Comparison of ENCODE assay signal across 8 cellular contexts in the genomic region with DNA sequence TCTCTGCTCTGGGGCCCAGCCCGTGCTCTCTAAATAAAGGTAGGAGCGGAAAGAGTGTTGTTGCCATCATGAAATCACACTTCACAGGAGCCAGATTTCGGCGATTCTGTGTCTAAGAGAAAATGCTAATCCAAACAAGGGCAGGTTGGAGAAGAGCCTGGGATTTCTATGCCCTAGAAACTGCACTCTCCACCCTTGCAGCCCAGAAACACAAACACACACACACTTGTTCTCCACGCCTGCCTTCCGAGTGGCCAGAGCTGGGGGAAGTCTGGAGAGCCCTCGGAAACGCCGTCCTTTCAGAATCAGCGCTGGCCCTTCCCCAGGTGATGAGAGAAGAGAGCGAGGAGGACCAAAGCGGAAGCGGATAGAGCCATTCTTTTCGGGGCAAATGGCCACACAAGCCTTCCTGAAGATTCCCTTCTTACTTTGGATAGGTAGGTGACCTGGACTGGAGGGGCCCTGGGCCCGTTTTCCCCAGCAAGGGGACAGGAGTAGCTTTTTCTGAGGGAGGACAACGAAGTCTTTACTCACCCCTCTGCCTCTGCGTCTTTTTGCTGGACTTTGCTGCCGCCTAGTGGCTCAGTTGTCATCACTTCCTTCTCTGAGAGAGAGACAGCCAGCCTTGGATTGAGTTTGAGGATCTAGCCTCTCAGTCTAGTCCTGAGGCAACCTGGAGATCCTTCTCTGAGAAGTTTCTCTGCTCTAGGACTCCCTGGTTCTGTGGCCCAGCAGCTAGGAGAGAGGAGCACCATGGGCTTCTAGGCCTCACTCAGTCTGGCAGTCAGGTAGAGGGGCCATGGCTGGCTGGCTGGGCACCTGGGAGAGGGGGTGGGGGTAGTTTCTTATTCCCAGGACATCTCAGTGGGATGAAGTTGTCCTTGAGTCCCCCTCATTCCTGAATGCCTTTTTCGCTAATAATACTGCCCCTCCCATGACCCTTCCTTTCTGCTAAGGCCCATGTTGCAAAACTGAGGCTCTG. TPM values are rescaled to one million over a fixed set of nuclear protein-coding genes. Genes with fewer than 3 reads are reported as not detected.
DNase-seq lines count a peak whose midpoint lies in the region; ATAC-seq and TF ChIP-seq lines count a peak whose summit lies in the region.

No MANE protein-coding gene starts in this region.

- TF ChIP-seq EP300 in stomach (IDR thresholded peaks at IDR 0.05): no peak

- H2BK12ac ChIP-seq in neuronal stem cell (ENCODE audit: low read length): peak overlapping the region; percentile 7

- peak overlapping the region; percentile 79 for H2AFZ ChIP-seq in neuronal stem cell (ENCODE audit: low read length)

- no peaks in the 10 kb centered on the region for H3K79me1 ChIP-seq in neuronal stem cell (ENCODE audit: low read depth, low read length)

- peak; percentile 97 for TF ChIP-seq CTCF in LNCaP clone FGC (IDR thresholded peaks at IDR 0.05; ENCODE audit: control insufficient read depth, extremely low read depth, insufficient read depth)
- TF ChIP-seq CTCF in stomach (IDR thresholded peaks at IDR 0.05): peak in 5 of 7 experiments; percentile 56 to 94 (median 81)

- H3K27ac ChIP-seq in neuronal stem cell (replicated peaks; ENCODE audit: low read length) (no peak overlapping the region), stomach (peak overlapping the region; percentile 48 to 89 (median 83))

- H3K9ac ChIP-seq in neuronal stem cell (ENCODE audit: low read depth, low read length, poor library complexity): no peak overlapping the region

- no peak overlapping the region for H3K14ac ChIP-seq in neuronal stem cell (ENCODE audit: low read length)

- H3K4me3 ChIP-seq in LNCaP clone FGC (ENCODE audit: low read depth, low read length): peak overlapping the region; percentile 53
- no peak overlapping the region for H3K4me3 ChIP-seq in neuronal stem cell (ENCODE audit: low read length in 2 of 2)
- H3K4me3 ChIP-seq in stomach: peak overlapping the region; percentile 45 to 52 (median 48)

- no peak overlapping the region for H3K4ac ChIP-seq in neuronal stem cell (ENCODE audit: low read length)

- intact Hi-C loops in stomach (cut with DNase I; ENCODE audit: low total_unique reads): no loop called here

- ATAC-seq in GM19438 (IDR thresholded peaks at IDR 0.05; ENCODE audit: low read depth, unreplicated experiment): peak; percentile 72

- no peak overlapping the region for H3K23ac ChIP-seq in neuronal stem cell (ENCODE audit: low read depth, low read length, poor library complexity)

- no peaks in the 10 kb centered on the region for H3K27me3 ChIP-seq in neuronal stem cell (ENCODE audit: control insufficient read depth in 3 of 3, insufficient read depth in 3 of 3, low read depth in 1 of 3, low read length in 3 of 3)
- no peaks in the 10 kb centered on the region for H3K27me3 ChIP-seq in stomach

- no peak overlapping the region for H2AK5ac ChIP-seq in neuronal stem cell (ENCODE audit: low read depth, low read length)

- H3K4me2 ChIP-seq in neuronal stem cell (ENCODE audit: insufficient read depth, low read length, poor library complexity, severe bottlenecking): no peak overlapping the region

- H3K36me3 ChIP-seq in neuronal stem cell (replicated peaks in 1 of 2; ENCODE audit: control insufficient read depth in 2 of 2, insufficient read depth in 2 of 2, low read length in 2 of 2): no peaks in the 10 kb centered on the region
- no peaks in the 10 kb centered on the region for H3K36me3 ChIP-seq in stomach

- no peak overlapping the region for H4K8ac ChIP-seq in neuronal stem cell (ENCODE audit: low read depth, low read length)

- no peak overlapping the region for H2BK15ac ChIP-seq in neuronal stem cell (ENCODE audit: low read length)

- no peaks in the 10 kb centered on the region for H3K9me3 ChIP-seq in neuronal stem cell (replicated peaks in 1 of 2; ENCODE audit: control insufficient read depth in 2 of 2, insufficient read depth in 1 of 2, low read depth in 1 of 2, low read length in 2 of 2)
- no peaks in the 10 kb centered on the region for H3K9me3 ChIP-seq in stomach

- no peak overlapping the region for H4K91ac ChIP-seq in neuronal stem cell (ENCODE audit: low read depth, low read length, poor library complexity)

- H3K4me1 ChIP-seq in neuronal stem cell (ENCODE audit: control insufficient read depth in 2 of 2, insufficient read depth in 1 of 2, low read depth in 1 of 2, low read length in 2 of 2) (peaks cover 1 to 4% of the 10 kb centered on the region in 2 donors), stomach (peaks cover 19 to 43% (median 34%) of the 10 kb centered on the region in 4 donors)

- H3K18ac ChIP-seq in neuronal stem cell (ENCODE audit: low read length): peak overlapping the region; percentile 21

- WGBS in neuronal stem cell (ENCODE audit: extremely low coverage in 2 of 2, insufficient read length in 2 of 2, insufficient replicate concordance in 1 of 2), 2 donors: no CpG with 5 or more reads among the region's 19 CpGs
- WGBS in stomach, 5 donors: 2 to 13% (median 4%) methylated on average over 10 to 19 of the region's 19 CpGs

- DNase-seq in Ammon's horn (ENCODE audit: low spot score): peak; percentile 95
- DNase-seq in LNCaP clone FGC (ENCODE audit: low read depth): peak; percentile 62
- DNase-seq in SIG-M5 (lab: John Stamatoyannopoulos, UW): peak; percentile 19
- DNase-seq in activated gamma-delta T cell treated with anti-CD3 and anti-CD28 coated beads, Interleukin-2, amount 50 U/mL, for 16 hours (ENCODE audit: low read depth): peak; percentile 69
- peak; percentile 71 for DNase-seq in foreskin melanocyte
- peak; percentile 80 for DNase-seq in neuronal stem cell (ENCODE audit: low spot score)
- DNase-seq in stomach: peak; percentile 91

- no peak for TF ChIP-seq POLR2A in stomach (IDR thresholded peaks at IDR 0.05)

- H2BK120ac ChIP-seq in neuronal stem cell (ENCODE audit: low read depth, low read length): no peak overlapping the region

- no peak overlapping the region for H2BK5ac ChIP-seq in neuronal stem cell (ENCODE audit: low read length)

RNA-seq across cellular contexts. Expression of gene SENP8, which starts 37.7 kb away (rescaled TPM):
- 5.2 TPM for polyA plus RNA-seq in neuronal stem cell (2013, experiment 1 of 2)
- 5.2 TPM for polyA plus RNA-seq in neuronal stem cell (2013, experiment 2 of 2)
- 1 to 10 TPM in 3 of 5 donors, under 1 TPM in 1, not detected in 1; 0.45 to 3.1 (median 2.1) TPM for total RNA-seq in stomach
- 1 to 10 TPM; 1.7 to 3.8 (median 2.2) TPM for polyA plus RNA-seq in stomach

RNA-seq across cellular contexts. Expression of gene MYO9A, which starts 38.0 kb away (rescaled TPM):
- 6.2 TPM for polyA plus RNA-seq in neuronal stem cell (2013, experiment 1 of 2)
- 6.3 TPM for polyA plus RNA-seq in neuronal stem cell (2013, experiment 2 of 2)
- total RNA-seq in stomach: 100 to 1,000 TPM in 1 of 5 donors, 10 to 100 TPM in 4; 38.5 to 120 (median 69.2) TPM
- polyA plus RNA-seq in stomach: 1 to 10 TPM; 2.2 to 3.7 (median 3.2) TPM

RNA-seq across cellular contexts. Expression of gene GRAMD2A, which starts 41.7 kb away (rescaled TPM):
- 0.38 TPM for polyA plus RNA-seq in neuronal stem cell (2013, experiment 1 of 2)
- polyA plus RNA-seq in neuronal stem cell (2013, experiment 2 of 2): 0.30 TPM
- total RNA-seq in stomach: under 1 TPM in 2 of 5 donors, not detected in 3; 0.29 to 0.92 TPM
- under 1 TPM in 2 of 3 donors, not detected in 1; 0.37 to 0.80 TPM for polyA plus RNA-seq in stomach

Comparison
In these comparisons a context has a peak if more than half of its experiments do, and no peak if none do; other contexts are left out.
1. DNase-seq: peak in every context shown above with its lines; median percentile 95 in Ammon's horn; 91 in stomach; 80 in neuronal stem cell; 71 in foreskin melanocyte; 69 in activated gamma-delta T cell treated with anti-CD3 and anti-CD28 coated beads, Interleukin-2, amount 50 U/mL, for 16 hours; 62 in LNCaP clone FGC; 19 in SIG-M5.
2. H3K4me3 ChIP-seq: peak in LNCaP clone FGC (single experiment) and stomach (4 of 4); none in neuronal stem cell (0 of 2).